Comparison of ENCODE assay signal across 1 cellular context in the genomic region with DNA sequence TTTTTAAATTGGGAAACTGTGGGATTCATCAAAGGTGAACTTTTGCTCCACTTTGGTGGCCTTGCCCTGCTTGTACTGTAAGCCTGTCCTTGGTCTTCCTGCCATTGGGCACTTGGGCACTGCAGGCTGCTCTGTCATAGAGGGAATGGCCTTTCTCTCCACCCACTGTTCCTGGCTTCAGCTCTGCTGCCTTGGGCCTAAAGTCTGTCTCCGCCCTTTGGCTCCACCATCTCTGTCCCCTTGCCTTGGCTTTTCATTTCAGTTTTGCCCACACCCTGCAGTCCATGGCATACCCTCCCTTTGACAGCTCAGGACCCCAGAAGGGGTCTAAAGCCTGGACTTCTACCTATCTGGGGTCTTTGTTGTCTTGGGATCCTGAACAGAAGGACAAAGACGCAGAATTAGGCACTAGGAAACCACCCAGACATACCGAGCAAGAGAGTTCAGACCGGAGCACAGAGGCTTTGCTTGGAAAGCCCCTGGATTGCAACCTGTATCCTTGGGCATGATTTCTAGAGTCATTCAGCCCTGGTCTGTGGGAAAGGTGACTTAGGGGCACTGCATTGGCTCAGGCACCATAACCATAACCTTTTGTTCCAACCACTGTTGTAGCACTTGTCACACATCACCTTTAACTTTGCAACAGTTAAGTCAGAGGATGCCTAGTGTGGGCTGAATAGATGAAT.
TF ChIP-seq lines count a peak whose summit lies in the region.

No MANE protein-coding gene starts in this region.

TF ChIP-seq in IMR-90, 13 proteins besides CTCF, POLR2A, EP300 and RAD21 (continued from another document):
- TF ChIP-seq, protein P1, sequence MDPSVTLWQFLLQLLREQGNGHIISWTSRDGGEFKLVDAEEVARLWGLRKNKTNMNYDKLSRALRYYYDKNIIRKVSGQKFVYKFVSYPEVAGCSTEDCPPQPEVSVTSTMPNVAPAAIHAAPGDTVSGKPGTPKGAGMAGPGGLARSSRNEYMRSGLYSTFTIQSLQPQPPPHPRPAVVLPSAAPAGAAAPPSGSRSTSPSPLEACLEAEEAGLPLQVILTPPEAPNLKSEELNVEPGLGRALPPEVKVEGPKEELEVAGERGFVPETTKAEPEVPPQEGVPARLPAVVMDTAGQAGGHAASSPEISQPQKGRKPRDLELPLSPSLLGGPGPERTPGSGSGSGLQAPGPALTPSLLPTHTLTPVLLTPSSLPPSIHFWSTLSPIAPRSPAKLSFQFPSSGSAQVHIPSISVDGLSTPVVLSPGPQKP (IDR thresholded peaks at IDR 0.05; ENCODE audit: borderline replicate concordance, low read depth, low read length): no peak
- no peak for TF ChIP-seq MAFK (IDR thresholded peaks at IDR 0.05; ENCODE audit: low read depth, low read length)
- no peak for TF ChIP-seq MAZ (IDR thresholded peaks at IDR 0.05; ENCODE audit: borderline replicate concordance, low read depth, low read length)
TF ChIP-seq in IMR-90: peak in this region for 0.
